ENCODE assay signal across 9 cellular contexts in genomic region chr22:29387921-29388758, GRCh38.
DNase-seq lines count a peak whose midpoint lies in the region; ATAC-seq, FAIRE-seq and TF ChIP-seq lines count a peak whose summit lies in the region.
"Had no signal": no experiment of that assay in that cellular context is flagged by ENCODE, and none has a peak within 500 bp of the region (broad histone marks: within the 10 kb centered on the region; RNA-seq: fewer than 3 reads in every experiment).

TSS of gene AP1B1 (minus strand) at chr22:29388570. CDS start at chr22:29367243, 21,327 bp downstream.

- ATAC-seq in HG03457 (IDR thresholded peaks at IDR 0.05; ENCODE audit: unreplicated experiment), result peak; percentile 71

- peak within 1 kb of the TSS; percentile 85 for H3K4me3 ChIP-seq in choroid plexus epithelial cell (ENCODE audit: low read depth, low read length)

- peak; percentile 90 for DNase-seq in Ammon's horn (ENCODE audit: low spot score)
- peak; percentile 85 for DNase-seq in GM19239 (ENCODE audit: insufficient read length, low spot score)
- DNase-seq in NCI-H524 treated with DMSO at 0.1 percent for 48 hours (lab: John Stamatoyannopoulos, UW), result peak; percentile 84
- peak; percentile 92 for DNase-seq in activated CD4-positive, alpha-beta T cell treated with anti-CD3 and anti-CD28 coated beads for 4 hours
- peak; percentile 86 for DNase-seq in choroid plexus epithelial cell (ENCODE audit: low read depth)
- peak; percentile 67 for DNase-seq in kidney glomerular epithelial cell (lab: John Stamatoyannopoulos, UW)
- peak; percentile 76 to 94 for DNase-seq in stimulated activated CD4-positive, alpha-beta T cell treated with anti-CD3 and anti-CD28 coated beads, Interleukin-1b, Interleukin-23, amount 100 ng/mL, for 1 hour (ENCODE audit: low read depth in 2 of 2)

- FAIRE-seq in GM19239 (lab: Jason Lieb, UNC), result peak; percentile 79
- FAIRE-seq: endometrium had no signal

- no peak for TF ChIP-seq CTCF in choroid plexus epithelial cell (conservative IDR thresholded peaks at IDR 0.05; ENCODE audit: low read depth, low read length)

Comparison
In these comparisons a context has a peak if more than half of its experiments do, and no peak if none do; other contexts are left out.
1. Peak in every context shown above with its lines: DNase-seq, ATAC-seq and H3K4me3 ChIP-seq.